ENCODE assay signal across 30 cellular contexts in genomic region chr7:151843181-151843580, GRCh38.
"Had no signal": no experiment of that assay in that cellular context is flagged by ENCODE, and none has a peak within 500 bp of the region (broad histone marks: within the 10 kb centered on the region; RNA-seq: fewer than 3 reads in every experiment).

No MANE protein-coding gene starts in this region.

- DNase-seq: activated CD4-positive, alpha-beta memory T cell treated with anti-CD3 and anti-CD28 coated beads, Interleukin-2, amount 10 ng/mL, durations not matched to agents 7 days and 5 days; activated CD4-positive, alpha-beta T cell treated with anti-CD3 and anti-CD28 coated beads for 1 hour; activated CD4-positive, alpha-beta T cell treated with anti-CD3 and anti-CD28 coated beads, Interleukin-2, amount 10 ng/mL, durations not matched to agents 7 days and 5 days; activated CD8-positive, alpha-beta memory T cell treated with anti-CD3 and anti-CD28 coated beads, Interleukin-2, amount 50 U/mL, for 48 hours; activated gamma-delta T cell; activated naive CD4-positive, alpha-beta T cell treated with anti-CD3 and anti-CD28 coated beads, Interleukin-2, amount 10 ng/mL, durations not matched to agents 7 days and 5 days; activated naive CD8-positive, alpha-beta T cell treated with anti-CD3 and anti-CD28 coated beads, Interleukin-2, amount 10 ng/mL, durations not matched to agents 7 days and 5 days; activated T-cell treated with anti-CD3 and anti-CD28 coated beads, Interleukin-2, amount 50 U/mL, for 24 hours; central memory CD4-positive, alpha-beta T cell; effector memory CD4-positive, alpha-beta T cell; erythroblast; foreskin keratinocyte; heart left ventricle; kidney glomerular epithelial cell; midbrain; naive thymus-derived CD4-positive, alpha-beta T cell; ovary; retina; small intestine; stimulated activated CD4-positive, alpha-beta T cell treated with anti-CD3 and anti-CD28 coated beads, Interleukin-4, amount 100 ng/mL, for 24 hours; stimulated activated naive CD8-positive, alpha-beta T cell treated with anti-CD3 and anti-CD28 coated beads, Interleukin-15, amount 100 ng/mL, for 72 hours; substantia nigra; T-helper 17 cell; upper lobe of left lung had no signal

- H3K4me3 ChIP-seq: ascending aorta, dorsolateral prefrontal cortex, heart left ventricle, ovary, prostate gland, upper lobe of left lung, vagina had no signal

- ATAC-seq: foreskin keratinocyte; naive thymus-derived CD4-positive, alpha-beta T cell; stimulated activated memory B cell treated with anti-CD40 and anti-IgM and Interleukin-4, amounts not matched to agents 10 μg/mL and 1 μg/mL and 100 μg/mL, for 72 hours; stimulated activated naive CD8-positive, alpha-beta T cell treated with anti-CD3 and anti-CD28 coated beads, Interleukin-15, amount 100 ng/mL, for 72 hours; T-helper 17 cell; WTC11 had no signal
